In genomic region chr6:14110001-14110818, GRCh38 we compare ENCODE assay signal across 11 cellular contexts. TPM values are rescaled to one million over a fixed set of nuclear protein-coding genes. Genes with fewer than 3 reads are reported as not detected.
DNase-seq lines count a peak whose midpoint lies in the region; ATAC-seq and TF ChIP-seq lines count a peak whose summit lies in the region.
"Had no signal": no experiment of that assay in that cellular context is flagged by ENCODE, and none has a peak within 500 bp of the region (broad histone marks: within the 10 kb centered on the region; RNA-seq: fewer than 3 reads in every experiment).

No MANE protein-coding gene starts in this region.

- H3K9me3 ChIP-seq in tibial nerve = peaks cover 0 to 7% (median 0%) of the 10 kb centered on the region in 4 donors
- H3K9me3 ChIP-seq: vagina had no signal

- H3K4me1 ChIP-seq in tibial nerve = peaks cover 0 to 4% (median 0%) of the 10 kb centered on the region in 4 donors
- H3K4me1 ChIP-seq: vagina had no signal

- peaks cover 17% of the 10 kb centered on the region for H3K9me3 Mint-ChIP-seq in activated CD8-positive, alpha-beta memory T cell treated with anti-CD3 and anti-CD28 coated beads, Interleukin-2, amount 10 ng/mL, durations not matched to agents 7 days and 5 days (ENCODE audit: low read depth)
- peaks cover 0 to 4% (median 0%) of the 10 kb centered on the region in 3 donors for H3K9me3 Mint-ChIP-seq in IgD-negative memory B cell
- H3K9me3 Mint-ChIP-seq in stimulated activated effector memory CD8-positive, alpha-beta T cell treated with anti-CD3 and anti-CD28 coated beads, Interleukin-12 subunit alpha, Interleukin-12 subunit beta, amount 100 ng/mL, for 72 hours = peaks cover 9% of the 10 kb centered on the region

- H3K4me1 Mint-ChIP-seq in activated CD8-positive, alpha-beta memory T cell treated with anti-CD3 and anti-CD28 coated beads, Interleukin-2, amount 10 ng/mL, durations not matched to agents 7 days and 5 days = peaks cover 28% of the 10 kb centered on the region
- H3K4me1 Mint-ChIP-seq in IgD-negative memory B cell = peaks cover 38 to 45% (median 41%) of the 10 kb centered on the region in 3 donors
- H3K4me1 Mint-ChIP-seq in stimulated activated effector memory CD8-positive, alpha-beta T cell treated with anti-CD3 and anti-CD28 coated beads, Interleukin-12 subunit alpha, Interleukin-12 subunit beta, amount 100 ng/mL, for 72 hours = peaks cover 35% of the 10 kb centered on the region

- H3K27me3 ChIP-seq in tibial nerve = no peaks in the 10 kb centered on the region
- H3K27me3 ChIP-seq: vagina had no signal

- TF ChIP-seq CTCF in tibial nerve (IDR thresholded peaks at IDR 0.05) = no peak

- H3K36me3 ChIP-seq in tibial nerve = no peaks in the 10 kb centered on the region
- H3K36me3 ChIP-seq: vagina had no signal

- peaks cover 31% of the 10 kb centered on the region for H3K27me3 Mint-ChIP-seq in activated CD8-positive, alpha-beta memory T cell treated with anti-CD3 and anti-CD28 coated beads, Interleukin-2, amount 10 ng/mL, durations not matched to agents 7 days and 5 days
- H3K27me3 Mint-ChIP-seq in IgD-negative memory B cell = peaks cover 5% of the 10 kb centered on the region

- DNase-seq in activated CD8-positive, alpha-beta memory T cell treated with anti-CD3 and anti-CD28 coated beads, Interleukin-2, amount 10 ng/mL, durations not matched to agents 7 days and 5 days = no peak
- DNase-seq in activated CD8-positive, alpha-beta memory T cell treated with anti-CD3 and anti-CD28 coated beads, Interleukin-2, amount 50 U/mL, for 4 hours = no peak
- DNase-seq in stimulated activated effector memory CD8-positive, alpha-beta T cell treated with anti-CD3 and anti-CD28 coated beads, Interleukin-12 subunit alpha, Interleukin-12 subunit beta, amount 100 ng/mL, for 72 hours (ENCODE audit: low spot score in 2 of 2) = no peak
- DNase-seq in cerebellar cortex (ENCODE audit: low spot score) (no peak), ACHN (no peak), tibial nerve (ENCODE audit: low spot score in 2 of 2) (no peak)
- DNase-seq: dermis blood vessel endothelial cell, NCI-H2171 had no signal

- no peak for TF ChIP-seq POLR2A in tibial nerve (IDR thresholded peaks at IDR 0.05)

- H3K4me3 Mint-ChIP-seq in activated CD8-positive, alpha-beta memory T cell treated with anti-CD3 and anti-CD28 coated beads, Interleukin-2, amount 10 ng/mL, durations not matched to agents 7 days and 5 days = peak overlapping the region; percentile 8
- peak overlapping the region; percentile 16 to 95 (median 82) for H3K4me3 Mint-ChIP-seq in IgD-negative memory B cell
- peak overlapping the region; percentile 54 for H3K4me3 Mint-ChIP-seq in stimulated activated effector memory CD8-positive, alpha-beta T cell treated with anti-CD3 and anti-CD28 coated beads, Interleukin-12 subunit alpha, Interleukin-12 subunit beta, amount 100 ng/mL, for 72 hours

- no peak for TF ChIP-seq EP300 in tibial nerve (IDR thresholded peaks at IDR 0.05)

- ATAC-seq in activated CD8-positive, alpha-beta memory T cell treated with anti-CD3 and anti-CD28 coated beads, Interleukin-2, amount 10 ng/mL, durations not matched to agents 7 days and 5 days = peak; percentile 30
- ATAC-seq in HG02588 (IDR thresholded peaks at IDR 0.05; ENCODE audit: unreplicated experiment) = peak; percentile 67
- ATAC-seq in stimulated activated effector memory CD8-positive, alpha-beta T cell treated with anti-CD3 and anti-CD28 coated beads, Interleukin-12 subunit alpha, Interleukin-12 subunit beta, amount 100 ng/mL, for 72 hours = peak; percentile 65

- in situ Hi-C loops in ACHN (cut with HindIII; ENCODE audit: low pct_ligation_motif_present, low pct_unique_long_range_greater_than_20kb, low sequenced_read_pairs) = no loop called here

- no peak overlapping the region for H3K4me3 ChIP-seq in tibial nerve
- H3K4me3 ChIP-seq: vagina had no signal

- H3K27ac Mint-ChIP-seq in activated CD8-positive, alpha-beta memory T cell treated with anti-CD3 and anti-CD28 coated beads, Interleukin-2, amount 10 ng/mL, durations not matched to agents 7 days and 5 days = no peak overlapping the region
- H3K27ac Mint-ChIP-seq in IgD-negative memory B cell = peak overlapping the region; percentile 95 to 100 (median 98)
- H3K27ac Mint-ChIP-seq in stimulated activated effector memory CD8-positive, alpha-beta T cell treated with anti-CD3 and anti-CD28 coated beads, Interleukin-12 subunit alpha, Interleukin-12 subunit beta, amount 100 ng/mL, for 72 hours = no peak overlapping the region

- 86 to 91% methylated on average over 11 of the region's 11 CpGs for WGBS in tibial nerve, 2 donors

- no peak overlapping the region for H3K27ac ChIP-seq in tibial nerve
- H3K27ac ChIP-seq: vagina had no signal

- CTCF ChIA-PET in activated CD8-positive, alpha-beta memory T cell treated with anti-CD3 and anti-CD28 coated beads, Interleukin-2, amount 10 ng/mL, durations not matched to agents 7 days and 5 days (lab: Charles Lee) = interaction anchor here (1.0 to 2.6 kb wide), 6 partner anchors 9 to 201 kb away, joined by 3 to 7 read pairs (median 4); no protein-coding TSS in a partner anchor

- H3K36me3 Mint-ChIP-seq in activated CD8-positive, alpha-beta memory T cell treated with anti-CD3 and anti-CD28 coated beads, Interleukin-2, amount 10 ng/mL, durations not matched to agents 7 days and 5 days = peaks cover 15% of the 10 kb centered on the region
- H3K36me3 Mint-ChIP-seq in IgD-negative memory B cell = peaks cover 2% of the 10 kb centered on the region
- H3K36me3 Mint-ChIP-seq in stimulated activated effector memory CD8-positive, alpha-beta T cell treated with anti-CD3 and anti-CD28 coated beads, Interleukin-12 subunit alpha, Interleukin-12 subunit beta, amount 100 ng/mL, for 72 hours = no peaks in the 10 kb centered on the region

RNA-seq across cellular contexts. Expression of gene CD83, which starts 7.4 kb away (rescaled TPM):
- total RNA-seq in activated CD8-positive, alpha-beta memory T cell treated with anti-CD3 and anti-CD28 coated beads, Interleukin-2, amount 10 ng/mL, durations not matched to agents 7 days and 5 days = 10 to 100 TPM in 1 of 2 experiments, 1 to 10 TPM in 1; 6.0 to 29.6 TPM
- 43.8 TPM for polyA plus RNA-seq in IgD-negative memory B cell
- 1 to 10 TPM; 2.1 to 5.3 (median 3.7) TPM for total RNA-seq in tibial nerve

Comparison
In these comparisons a context has a peak if more than half of its experiments do, and no peak if none do; other contexts are left out.
1. H3K27ac Mint-ChIP-seq: peak in IgD-negative memory B cell (3 of 3); none in activated CD8-positive, alpha-beta memory T cell treated with anti-CD3 and anti-CD28 coated beads, Interleukin-2, amount 10 ng/mL, durations not matched to agents 7 days and 5 days (single experiment) and stimulated activated effector memory CD8-positive, alpha-beta T cell treated with anti-CD3 and anti-CD28 coated beads, Interleukin-12 subunit alpha, Interleukin-12 subunit beta, amount 100 ng/mL, for 72 hours (single experiment).
2. H3K4me3 Mint-ChIP-seq: peak in every context shown above with its lines; median percentile 82 in IgD-negative memory B cell; 54 in stimulated activated effector memory CD8-positive, alpha-beta T cell treated with anti-CD3 and anti-CD28 coated beads, Interleukin-12 subunit alpha, Interleukin-12 subunit beta, amount 100 ng/mL, for 72 hours; 8 in activated CD8-positive, alpha-beta memory T cell treated with anti-CD3 and anti-CD28 coated beads, Interleukin-2, amount 10 ng/mL, durations not matched to agents 7 days and 5 days.
3. Peak in every context shown above with its lines, with median percentiles within 50 percentile points of each other: ATAC-seq.